11 cellular contexts compared by ENCODE assay signal in genomic region chr10:110717830-110718595, GRCh38.
DNase-seq lines count a peak whose midpoint lies in the region; ATAC-seq and TF ChIP-seq lines count a peak whose summit lies in the region.
"Had no signal": no experiment of that assay in that cellular context is flagged by ENCODE, and none has a peak within 500 bp of the region (broad histone marks: within the 10 kb centered on the region; RNA-seq: fewer than 3 reads in every experiment).

No MANE protein-coding gene starts in this region.

- DNase-seq in GM10248 (ENCODE audit: extremely low spot score) (peak; percentile 42), SK-N-DZ (ENCODE audit: low spot score) (peak; percentile 93), AG20443 (ENCODE audit: low spot score) (no peak), NCI-H345 (lab: John Stamatoyannopoulos, UW) (no peak)
- no peak for DNase-seq in activated CD4-positive, alpha-beta T cell treated with anti-CD3 and anti-CD28 coated beads for 36 hours
- DNase-seq in stimulated activated CD8-positive, alpha-beta memory T cell treated with anti-CD3 and anti-CD28 coated beads, Interleukin-4, amount 100 ng/mL, for 48 hours, result no peak
- DNase-seq: cerebellar nuclear complex, foreskin melanocyte had no signal

- H3K4me3 Mint-ChIP-seq in activated CD4-positive, alpha-beta T cell treated with anti-CD3 and anti-CD28 coated beads for 36 hours, result no peak overlapping the region

- peak; percentile 58 for ATAC-seq in HG03025 (IDR thresholded peaks at IDR 0.05; ENCODE audit: low FRiP score, unreplicated experiment)
- ATAC-seq in activated CD4-positive, alpha-beta T cell treated with anti-CD3 and anti-CD28 coated beads for 36 hours, result no peak

- no peak overlapping the region for H3K4me3 ChIP-seq in mesodermal cell (ENCODE audit: extremely low read depth, insufficient read depth, low read length, poor library complexity, severe bottlenecking)
- H3K4me3 ChIP-seq: thoracic aorta had no signal

- CTCF ChIA-PET in GM10248 (lab: Yijun Ruan, JAX), result interaction anchor here (1.1 kb wide), 1 partner anchor 24 kb away, joined by 3 read pairs; no protein-coding TSS in a partner anchor
- CTCF ChIA-PET in activated CD4-positive, alpha-beta T cell treated with anti-CD3 and anti-CD28 coated beads for 36 hours (lab: Charles Lee), result interaction anchor here (0.6 to 1.0 kb wide), 2 partner anchors 21 to 24 kb away, joined by 3 read pairs; no protein-coding TSS in a partner anchor

- H3K4me1 Mint-ChIP-seq in activated CD4-positive, alpha-beta T cell treated with anti-CD3 and anti-CD28 coated beads for 36 hours, result peaks cover 4% of the 10 kb centered on the region

- POLR2A ChIA-PET in GM10248 (lab: Yijun Ruan, JAX), result no interaction called here
- POLR2A ChIA-PET in activated CD4-positive, alpha-beta T cell treated with anti-CD3 and anti-CD28 coated beads for 36 hours (lab: Charles Lee), result no interaction called here

- no peak for TF ChIP-seq CTCF in GM10248 (IDR thresholded peaks at IDR 0.05; ENCODE audit: control extremely low read depth, extremely low read depth, low read depth, missing control alignments)

- H3K27me3 Mint-ChIP-seq in activated CD4-positive, alpha-beta T cell treated with anti-CD3 and anti-CD28 coated beads for 36 hours, result no peaks in the 10 kb centered on the region

- H3K27ac Mint-ChIP-seq in activated CD4-positive, alpha-beta T cell treated with anti-CD3 and anti-CD28 coated beads for 36 hours, result no peak overlapping the region

- intact Hi-C loops in activated CD4-positive, alpha-beta T cell treated with anti-CD3 and anti-CD28 coated beads for 36 hours (cut with DNase I, micrococcal nuclease), result no loop called here

- H3K9me3 ChIP-seq in mesodermal cell (ENCODE audit: control insufficient read depth, low read length), result no peaks in the 10 kb centered on the region
- H3K9me3 ChIP-seq: thoracic aorta had no signal

- H3K9me3 Mint-ChIP-seq in activated CD4-positive, alpha-beta T cell treated with anti-CD3 and anti-CD28 coated beads for 36 hours (ENCODE audit: low read depth), result no peaks in the 10 kb centered on the region

- peaks cover 4% of the 10 kb centered on the region for H3K4me1 ChIP-seq in mesodermal cell (ENCODE audit: control insufficient read depth, insufficient read depth, low read length, poor library complexity, severe bottlenecking)

- peak overlapping the region; percentile 75 for H3K27ac ChIP-seq in mesodermal cell (ENCODE audit: low read depth, low read length, severe bottlenecking)
- H3K27ac ChIP-seq: thoracic aorta had no signal

- 83 to 93% methylated on average over 4 of the region's 4 CpGs for WGBS in mesodermal cell (ENCODE audit: insufficient coverage in 2 of 2), 2 experiments

- H3K36me3 Mint-ChIP-seq in activated CD4-positive, alpha-beta T cell treated with anti-CD3 and anti-CD28 coated beads for 36 hours (ENCODE audit: low read depth), result no peaks in the 10 kb centered on the region

- no peaks in the 10 kb centered on the region for H3K36me3 ChIP-seq in mesodermal cell (ENCODE audit: control insufficient read depth, insufficient read depth, low read length)
- H3K36me3 ChIP-seq: thoracic aorta had no signal

Comparison
In these comparisons a context has a peak if more than half of its experiments do, and no peak if none do; other contexts are left out.
1. DNase-seq: peak in GM10248 (single experiment) and SK-N-DZ (single experiment); none in activated CD4-positive, alpha-beta T cell treated with anti-CD3 and anti-CD28 coated beads for 36 hours (single experiment), stimulated activated CD8-positive, alpha-beta memory T cell treated with anti-CD3 and anti-CD28 coated beads, Interleukin-4, amount 100 ng/mL, for 48 hours (single experiment), AG20443 (single experiment) and NCI-H345 (single experiment).